ENCODE assay signal across 10 cellular contexts in the genomic region with DNA sequence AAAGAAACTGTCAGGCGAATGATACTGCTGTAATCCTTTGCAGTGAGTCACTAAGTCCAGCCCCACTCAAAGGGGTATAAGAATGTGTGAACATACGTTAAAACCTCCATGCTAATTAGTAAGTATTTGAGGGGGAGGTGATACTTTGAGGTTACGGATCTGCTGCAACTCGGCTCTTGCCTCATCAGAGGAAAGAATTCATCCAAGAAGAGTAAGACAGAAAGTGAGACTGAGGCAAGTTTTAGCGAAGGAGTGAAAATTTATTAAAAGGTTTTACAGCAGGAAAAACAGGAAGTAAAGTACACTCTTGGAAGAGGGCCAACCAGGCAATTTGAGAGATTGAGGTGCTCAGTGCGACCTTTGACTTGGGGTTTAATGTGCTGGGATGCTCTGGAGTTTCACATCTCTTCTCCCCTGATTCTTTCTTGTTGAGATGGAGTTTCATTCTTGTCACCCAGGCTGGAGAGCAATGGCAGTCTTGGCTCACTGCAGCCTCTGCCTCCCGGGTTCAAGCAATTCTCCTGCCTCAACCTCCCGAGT. TPM values are rescaled to one million over a fixed set of nuclear protein-coding genes. Genes with fewer than 3 reads are reported as not detected.
DNase-seq lines count a peak whose midpoint lies in the region; ATAC-seq and TF ChIP-seq lines count a peak whose summit lies in the region.
"Had no signal": no experiment of that assay in that cellular context is flagged by ENCODE, and none has a peak within 500 bp of the region (broad histone marks: within the 10 kb centered on the region; RNA-seq: fewer than 3 reads in every experiment).

No MANE protein-coding gene starts in this region.

- H3K36me3 Mint-ChIP-seq in activated T-helper 1 cell treated with anti-CD3 and anti-CD28 coated beads, Interleukin-12 subunit alpha, Interleukin-12 subunit beta, Interleukin-2, Interleukin-4 antibody, amounts not matched to agents 30 ng/mL and 10 ng/mL and 1 ng/mL, durations not matched to agents 14 hours and 24 hours and 36 hours (ENCODE audit: low read depth): no peaks in the 10 kb centered on the region

- no peaks in the 10 kb centered on the region for H3K9me3 ChIP-seq in sigmoid colon

- H3K27ac ChIP-seq in sigmoid colon: no peak overlapping the region

- H3K4me1 Mint-ChIP-seq in activated T-helper 1 cell treated with anti-CD3 and anti-CD28 coated beads, Interleukin-12 subunit alpha, Interleukin-12 subunit beta, Interleukin-2, Interleukin-4 antibody, amounts not matched to agents 30 ng/mL and 10 ng/mL and 1 ng/mL, durations not matched to agents 14 hours and 24 hours and 36 hours (ENCODE audit: low read depth): peaks cover 13% of the 10 kb centered on the region

- intact Hi-C loops in activated T-helper 1 cell treated with anti-CD3 and anti-CD28 coated beads, Interleukin-12 subunit alpha, Interleukin-12 subunit beta, Interleukin-2, Interleukin-4 antibody, amounts not matched to agents 30 ng/mL and 10 ng/mL and 1 ng/mL, durations not matched to agents 14 hours and 24 hours and 36 hours (cut with micrococcal nuclease): loop anchor here (1.0 kb wide), 5 partner anchors 22 to 281 kb away; no protein-coding TSS in a partner anchor
- intact Hi-C loops in sigmoid colon (cut with DNase I): no loop called here

- peaks cover 19% of the 10 kb centered on the region for H3K27me3 Mint-ChIP-seq in activated T-helper 1 cell treated with anti-CD3 and anti-CD28 coated beads, Interleukin-12 subunit alpha, Interleukin-12 subunit beta, Interleukin-2, Interleukin-4 antibody, amounts not matched to agents 30 ng/mL and 10 ng/mL and 1 ng/mL, durations not matched to agents 14 hours and 24 hours and 36 hours (ENCODE audit: insufficient read depth)

- TF ChIP-seq CTCF in GM10266 (IDR thresholded peaks at IDR 0.05; ENCODE audit: control insufficient read depth, insufficient read depth, low read depth, missing control alignments) (no peak), omental fat pad (IDR thresholded peaks at IDR 0.05) (no peak), sigmoid colon (IDR thresholded peaks at IDR 0.05) (no peak)

- H3K27ac Mint-ChIP-seq in activated T-helper 1 cell treated with anti-CD3 and anti-CD28 coated beads, Interleukin-12 subunit alpha, Interleukin-12 subunit beta, Interleukin-2, Interleukin-4 antibody, amounts not matched to agents 30 ng/mL and 10 ng/mL and 1 ng/mL, durations not matched to agents 14 hours and 24 hours and 36 hours: peak overlapping the region; percentile 61
- H3K27ac Mint-ChIP-seq: nephron progenitor cell had no signal

- peak; percentile 68 for DNase-seq in GM10266 (ENCODE audit: extremely low spot score)
- DNase-seq in MV-4-11 (lab: John Stamatoyannopoulos, UW): peak; percentile 100
- no peak for DNase-seq in activated T-helper 1 cell treated with anti-CD3 and anti-CD28 coated beads, Interleukin-12 subunit alpha, Interleukin-12 subunit beta, Interleukin-2, Interleukin-4 antibody, amounts not matched to agents 30 ng/mL and 10 ng/mL and 1 ng/mL, durations not matched to agents 14 hours and 24 hours and 36 hours (ENCODE audit: low spot score)
- DNase-seq in omental fat pad (ENCODE audit: low spot score): no peak
- no peak for DNase-seq in sigmoid colon
- DNase-seq: nephron progenitor cell, SW 1271 had no signal

- H3K27me3 ChIP-seq in sigmoid colon: peaks cover 0 to 9% (median 0%) of the 10 kb centered on the region in 3 donors

- peak; percentile 66 for ATAC-seq in omental fat pad (ENCODE audit: low FRiP score)
- ATAC-seq in GM18867 (IDR thresholded peaks at IDR 0.05; ENCODE audit: unreplicated experiment): no peak
- no peak for ATAC-seq in GM18858 (IDR thresholded peaks at IDR 0.05; ENCODE audit: unreplicated experiment)
- no peak for ATAC-seq in GM21447 (IDR thresholded peaks at IDR 0.05; ENCODE audit: unreplicated experiment)

- TF ChIP-seq POLR2A in sigmoid colon (IDR thresholded peaks at IDR 0.05): no peak

- H3K36me3 ChIP-seq in sigmoid colon: no peaks in the 10 kb centered on the region

- no peaks in the 10 kb centered on the region for H3K9me3 Mint-ChIP-seq in activated T-helper 1 cell treated with anti-CD3 and anti-CD28 coated beads, Interleukin-12 subunit alpha, Interleukin-12 subunit beta, Interleukin-2, Interleukin-4 antibody, amounts not matched to agents 30 ng/mL and 10 ng/mL and 1 ng/mL, durations not matched to agents 14 hours and 24 hours and 36 hours

- H3K4me3 Mint-ChIP-seq in activated T-helper 1 cell treated with anti-CD3 and anti-CD28 coated beads, Interleukin-12 subunit alpha, Interleukin-12 subunit beta, Interleukin-2, Interleukin-4 antibody, amounts not matched to agents 30 ng/mL and 10 ng/mL and 1 ng/mL, durations not matched to agents 14 hours and 24 hours and 36 hours: peak overlapping the region; percentile 8
- H3K4me3 Mint-ChIP-seq: nephron progenitor cell had no signal

- TF ChIP-seq EP300 in sigmoid colon (IDR thresholded peaks at IDR 0.05): no peak

- WGBS in sigmoid colon, 2 donors: 7 to 34% methylated on average over 8 of the region's 8 CpGs

- no peak overlapping the region for H3K4me3 ChIP-seq in sigmoid colon

- no peaks in the 10 kb centered on the region for H3K4me1 ChIP-seq in sigmoid colon

RNA-seq across cellular contexts. Expression of gene CLEC4M, which starts 9.8 kb away (rescaled TPM):
- total RNA-seq in activated T-helper 1 cell treated with anti-CD3 and anti-CD28 coated beads, Interleukin-12 subunit alpha, Interleukin-12 subunit beta, Interleukin-2, Interleukin-4 antibody, amounts not matched to agents 30 ng/mL and 10 ng/mL and 1 ng/mL, durations not matched to agents 14 hours and 24 hours and 36 hours: not detected in 2 replicates
- total RNA-seq in omental fat pad (under 1 TPM in 2 of 4 donors, not detected in 2; 0.56 to 0.93 TPM), sigmoid colon (1 to 10 TPM in 1 of 4 donors, not detected in 3; 1.4 TPM)
- polyA plus RNA-seq in sigmoid colon: under 1 TPM in 2 of 3 donors, not detected in 1; under 0.01 to 0.82 TPM

RNA-seq across cellular contexts. Expression of gene CD209, which starts 25.5 kb away (rescaled TPM):
- not detected in 2 replicates for total RNA-seq in activated T-helper 1 cell treated with anti-CD3 and anti-CD28 coated beads, Interleukin-12 subunit alpha, Interleukin-12 subunit beta, Interleukin-2, Interleukin-4 antibody, amounts not matched to agents 30 ng/mL and 10 ng/mL and 1 ng/mL, durations not matched to agents 14 hours and 24 hours and 36 hours
- total RNA-seq in omental fat pad: 10 to 100 TPM; 12.7 to 21.8 (median 17.2) TPM
- total RNA-seq in sigmoid colon: 1 to 10 TPM; 1.4 to 6.4 (median 5.6) TPM
- 10 to 100 TPM in 1 of 3 donors, 1 to 10 TPM in 2; 2.9 to 12.3 (median 3.6) TPM for polyA plus RNA-seq in sigmoid colon

RNA-seq across cellular contexts. Expression of gene CLEC4G, which starts 40.9 kb away (rescaled TPM):
- not detected in 2 replicates for total RNA-seq in activated T-helper 1 cell treated with anti-CD3 and anti-CD28 coated beads, Interleukin-12 subunit alpha, Interleukin-12 subunit beta, Interleukin-2, Interleukin-4 antibody, amounts not matched to agents 30 ng/mL and 10 ng/mL and 1 ng/mL, durations not matched to agents 14 hours and 24 hours and 36 hours
- total RNA-seq in omental fat pad (1 to 10 TPM; 2.3 to 9.3 (median 6.0) TPM), sigmoid colon (1 to 10 TPM; 1.4 to 3.6 (median 3.1) TPM)
- polyA plus RNA-seq in sigmoid colon: under 1 TPM in 2 of 3 donors, not detected in 1; 0.45 to 0.46 TPM

RNA-seq across cellular contexts. Expression of gene EVI5L, which starts 57.2 kb away (rescaled TPM):
- 4.4 TPM in 2 replicates for total RNA-seq in activated T-helper 1 cell treated with anti-CD3 and anti-CD28 coated beads, Interleukin-12 subunit alpha, Interleukin-12 subunit beta, Interleukin-2, Interleukin-4 antibody, amounts not matched to agents 30 ng/mL and 10 ng/mL and 1 ng/mL, durations not matched to agents 14 hours and 24 hours and 36 hours
- 10 to 100 TPM in 1 of 4 donors, 1 to 10 TPM in 3; 6.9 to 10.8 (median 7.9) TPM for total RNA-seq in omental fat pad
- total RNA-seq in sigmoid colon: 10 to 100 TPM in 3 of 4 donors, 1 to 10 TPM in 1; 8.4 to 18.6 (median 12.5) TPM
- 10 to 100 TPM in 1 of 3 donors, 1 to 10 TPM in 2; 5.3 to 11.4 (median 6.0) TPM for polyA plus RNA-seq in sigmoid colon

Comparison
In these comparisons a context has a peak if more than half of its experiments do, and no peak if none do; other contexts are left out.
1. DNase-seq: peak in GM10266 (single experiment) and MV-4-11 (single experiment); none in activated T-helper 1 cell treated with anti-CD3 and anti-CD28 coated beads, Interleukin-12 subunit alpha, Interleukin-12 subunit beta, Interleukin-2, Interleukin-4 antibody, amounts not matched to agents 30 ng/mL and 10 ng/mL and 1 ng/mL, durations not matched to agents 14 hours and 24 hours and 36 hours (single experiment), omental fat pad (single experiment) and sigmoid colon (single experiment).